8 cellular contexts compared by ENCODE assay signal in genomic region chr20:58397429-58397828, GRCh38.
"Had no signal": no experiment of that assay in that cellular context is flagged by ENCODE, and none has a peak within 500 bp of the region (broad histone marks: within the 10 kb centered on the region; RNA-seq: fewer than 3 reads in every experiment).

No MANE protein-coding gene starts in this region.

- H3K4me2 ChIP-seq: GM23338 had no signal

- FAIRE-seq: H1, H54, K562 had no signal

- DNase-seq: H9, HCEC 1CT, IMR-90, KG1 had no signal

- ATAC-seq: GM23338, K562 had no signal

- H3K4me3 ChIP-seq: GM23338, K562 had no signal
